In the genomic region with DNA sequence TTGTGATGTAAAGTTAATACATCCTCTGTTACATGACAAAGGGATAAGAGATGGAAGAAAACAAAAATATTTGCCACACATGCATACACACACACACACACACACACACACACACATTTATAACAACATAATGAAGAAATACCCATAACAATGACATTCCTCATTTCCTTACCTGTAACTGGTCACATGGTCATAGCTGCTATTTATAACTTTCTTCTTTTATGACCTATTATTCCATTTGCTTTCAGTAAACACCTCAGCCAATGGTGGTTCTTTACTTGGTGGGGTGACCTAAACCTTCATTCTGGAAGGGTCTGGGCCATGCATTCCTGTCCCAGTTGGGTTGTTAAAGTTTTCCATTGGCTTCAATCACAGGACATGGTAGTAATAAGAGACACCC, we compare ENCODE assay signal across 31 cellular contexts. TPM values are rescaled to one million over a fixed set of nuclear protein-coding genes. Genes with fewer than 3 reads are reported as not detected.
DNase-seq lines count a peak whose midpoint lies in the region; ATAC-seq and TF ChIP-seq lines count a peak whose summit lies in the region.
"Had no signal": no experiment of that assay in that cellular context is flagged by ENCODE, and none has a peak within 500 bp of the region (broad histone marks: within the 10 kb centered on the region; RNA-seq: fewer than 3 reads in every experiment).

No MANE protein-coding gene starts in this region.

- no peak for DNase-seq in activated CD4-positive, alpha-beta T cell treated with anti-CD3 and anti-CD28 coated beads for 36 hours
- no peak for DNase-seq in activated CD4-positive, alpha-beta T cell treated with anti-CD3 and anti-CD28 coated beads, Interleukin-2, amount 50 U/mL, for 48 hours
- DNase-seq in HFFc6: no peak
- DNase-seq in epithelial cell of proximal tubule (ENCODE audit: low read depth): no peak
- DNase-seq in NCI-H1417 treated with DMSO at 0.1 percent for 48 hours (lab: John Stamatoyannopoulos, UW): no peak
- no peak for DNase-seq in NCI-H187 treated with DMSO at 0.1 percent for 48 hours (lab: John Stamatoyannopoulos, UW)
- DNase-seq: activated CD4-positive, alpha-beta T cell treated with anti-CD3 and anti-CD28 coated beads, Interleukin-2, amount 50 U/mL, for 1 hour; activated CD8-positive, alpha-beta memory T cell treated with anti-CD3 and anti-CD28 coated beads, Interleukin-2, amount 50 U/mL, for 48 hours; activated naive CD8-positive, alpha-beta T cell treated with anti-CD3 and anti-CD28 coated beads, Interleukin-2, amount 10 ng/mL, durations not matched to agents 7 days and 5 days; DMS79 treated with DMSO at 0.1 percent for 48 hours; effector memory CD8-positive, alpha-beta T cell; Karpas-422; left cardiac atrium; naive B cell; NCI-H1048; NCI-H2029; NCI-H2227 treated with DMSO at 0.1 percent for 48 hours; ovary; stimulated activated CD4-positive, alpha-beta T cell treated with anti-CD3 and anti-CD28 coated beads, Interleukin-12 subunit alpha, Interleukin-12 subunit beta, amount 100 ng/mL, for 4 hours had no signal

- H3K36me3 Mint-ChIP-seq in activated CD4-positive, alpha-beta T cell treated with anti-CD3 and anti-CD28 coated beads for 36 hours (ENCODE audit: low read depth): peaks cover 7% of the 10 kb centered on the region
- peaks cover 9% of the 10 kb centered on the region; the same call in 1 of the 2 replicates for H3K36me3 Mint-ChIP-seq in HFFc6 (ENCODE audit: low read depth)
- peaks cover 13% of the 10 kb centered on the region for H3K36me3 Mint-ChIP-seq in activated T-helper 17 cell treated with anti-CD3 and anti-CD28 coated beads, Interleukin-2, amount 50 U/mL, for 72 hours (ENCODE audit: low read depth)
- H3K36me3 Mint-ChIP-seq: activated naive CD8-positive, alpha-beta T cell treated with anti-CD3 and anti-CD28 coated beads, Interleukin-2, amount 10 ng/mL, durations not matched to agents 7 days and 5 days; memory B cell; naive B cell; type B pancreatic cell had no signal

- peaks cover 10% of the 10 kb centered on the region for H3K27me3 Mint-ChIP-seq in activated CD4-positive, alpha-beta T cell treated with anti-CD3 and anti-CD28 coated beads for 36 hours
- no peaks in the 10 kb centered on the region; the same call in none of the 2 replicates for H3K27me3 Mint-ChIP-seq in HFFc6 (ENCODE audit: insufficient read depth)
- H3K27me3 Mint-ChIP-seq in activated T-helper 17 cell treated with anti-CD3 and anti-CD28 coated beads, Interleukin-2, amount 50 U/mL, for 72 hours: no peaks in the 10 kb centered on the region

- H3K27ac Mint-ChIP-seq in activated CD4-positive, alpha-beta T cell treated with anti-CD3 and anti-CD28 coated beads for 36 hours: peak overlapping the region; percentile 80
- peak overlapping the region; percentile 87 for H3K27ac Mint-ChIP-seq in HFFc6
- H3K27ac Mint-ChIP-seq in activated T-helper 17 cell treated with anti-CD3 and anti-CD28 coated beads, Interleukin-2, amount 50 U/mL, for 72 hours: peak overlapping the region; percentile 96
- H3K27ac Mint-ChIP-seq: activated naive CD8-positive, alpha-beta T cell treated with anti-CD3 and anti-CD28 coated beads, Interleukin-2, amount 10 ng/mL, durations not matched to agents 7 days and 5 days; B cell; effector memory CD8-positive, alpha-beta T cell; memory B cell; type B pancreatic cell had no signal

- H3K4me1 Mint-ChIP-seq in activated CD4-positive, alpha-beta T cell treated with anti-CD3 and anti-CD28 coated beads for 36 hours: peaks cover 72% of the 10 kb centered on the region
- H3K4me1 Mint-ChIP-seq in HFFc6 (ENCODE audit: low read depth): peaks cover 71% of the 10 kb centered on the region
- H3K4me1 Mint-ChIP-seq in activated T-helper 17 cell treated with anti-CD3 and anti-CD28 coated beads, Interleukin-2, amount 50 U/mL, for 72 hours: peaks cover 47% of the 10 kb centered on the region

- ATAC-seq in activated CD4-positive, alpha-beta T cell treated with anti-CD3 and anti-CD28 coated beads for 36 hours: no peak
- ATAC-seq in activated T-helper 17 cell treated with anti-CD3 and anti-CD28 coated beads, Interleukin-2, amount 50 U/mL, for 72 hours (replicated peaks): no peak
- ATAC-seq in GM18868 (IDR thresholded peaks at IDR 0.05; ENCODE audit: unreplicated experiment): no peak
- ATAC-seq: effector memory CD8-positive, alpha-beta T cell; GM12878; left cardiac atrium; Right ventricle myocardium inferior had no signal

- H3K4me3 ChIP-seq in epithelial cell of proximal tubule (ENCODE audit: low read depth, low read length): peak overlapping the region; percentile 5
- H3K4me3 ChIP-seq: GM12878, ovary, right atrium auricular region had no signal

- CTCF ChIA-PET in activated CD4-positive, alpha-beta T cell treated with anti-CD3 and anti-CD28 coated beads for 36 hours (lab: Charles Lee): interaction anchor here (1.3 kb wide), 1 partner anchor 10 kb away, joined by 3 read pairs; no protein-coding TSS in a partner anchor

- intact Hi-C loops in activated CD4-positive, alpha-beta T cell treated with anti-CD3 and anti-CD28 coated beads for 36 hours (cut with DNase I, micrococcal nuclease): loop anchor here (5.0 to 10.0 kb wide), 5 partner anchors 324 to 989 kb away; a partner anchor contains a TSS

- no peaks in the 10 kb centered on the region for H3K9me3 Mint-ChIP-seq in activated CD4-positive, alpha-beta T cell treated with anti-CD3 and anti-CD28 coated beads for 36 hours (ENCODE audit: low read depth)
- no peaks in the 10 kb centered on the region for H3K9me3 Mint-ChIP-seq in HFFc6
- H3K9me3 Mint-ChIP-seq in activated T-helper 17 cell treated with anti-CD3 and anti-CD28 coated beads, Interleukin-2, amount 50 U/mL, for 72 hours: no peaks in the 10 kb centered on the region
- H3K9me3 Mint-ChIP-seq: activated naive CD8-positive, alpha-beta T cell treated with anti-CD3 and anti-CD28 coated beads, Interleukin-2, amount 10 ng/mL, durations not matched to agents 7 days and 5 days; memory B cell; type B pancreatic cell had no signal

- TF ChIP-seq CTCF in HFFc6 (IDR thresholded peaks at IDR 0.05): no peak
- no peak for TF ChIP-seq CTCF in epithelial cell of proximal tubule (conservative IDR thresholded peaks at IDR 0.05; ENCODE audit: low read depth, low read length)

- peak overlapping the region; percentile 35 for H3K4me3 Mint-ChIP-seq in activated CD4-positive, alpha-beta T cell treated with anti-CD3 and anti-CD28 coated beads for 36 hours
- no peak overlapping the region for H3K4me3 Mint-ChIP-seq in HFFc6
- H3K4me3 Mint-ChIP-seq in activated T-helper 17 cell treated with anti-CD3 and anti-CD28 coated beads, Interleukin-2, amount 50 U/mL, for 72 hours: peak overlapping the region; percentile 98
- H3K4me3 Mint-ChIP-seq: activated naive CD8-positive, alpha-beta T cell treated with anti-CD3 and anti-CD28 coated beads, Interleukin-2, amount 10 ng/mL, durations not matched to agents 7 days and 5 days; B cell; effector memory CD8-positive, alpha-beta T cell; memory B cell; type B pancreatic cell had no signal

- POLR2A ChIA-PET in activated CD4-positive, alpha-beta T cell treated with anti-CD3 and anti-CD28 coated beads for 36 hours (lab: Charles Lee): no interaction called here

RNA-seq across cellular contexts. Expression of a gene that starts 5.3 kb away (rescaled TPM):
- total RNA-seq in activated CD4-positive, alpha-beta T cell treated with anti-CD3 and anti-CD28 coated beads for 36 hours: 100 to 1,000 TPM; 114 to 380 TPM
- total RNA-seq in HFFc6 (2021; fragmentation: NEBNext Ultra II Directional; extraction: Animal tissue kit (Norgen Biotek cat#: 25700)): 1,000 to 10,000 TPM in 3 of 6 experiments, 100 to 1,000 TPM in 3; 623 to 1,524 (median 1,044) TPM
- total RNA-seq in activated T-helper 17 cell treated with anti-CD3 and anti-CD28 coated beads, Interleukin-2, amount 50 U/mL, for 72 hours: 100 to 1,000 TPM in 1 of 2 donors, 10 to 100 TPM in 1; 25.6 to 114 TPM
- total RNA-seq in epithelial cell of proximal tubule: 1,146 and 1,559 TPM in 2 replicates

RNA-seq across cellular contexts. Expression of a gene that starts 11.9 kb away (rescaled TPM):
- total RNA-seq in activated CD4-positive, alpha-beta T cell treated with anti-CD3 and anti-CD28 coated beads for 36 hours: 100 to 1,000 TPM in 1 of 2 experiments, 10 to 100 TPM in 1; 61.1 to 108 TPM
- total RNA-seq in HFFc6 (2021; fragmentation: NEBNext Ultra II Directional; extraction: Animal tissue kit (Norgen Biotek cat#: 25700)): 100 to 1,000 TPM; 192 to 469 (median 458) TPM
- total RNA-seq in activated T-helper 17 cell treated with anti-CD3 and anti-CD28 coated beads, Interleukin-2, amount 50 U/mL, for 72 hours: under 1 TPM in 1 of 2 donors, not detected in 1; 0.53 TPM
- total RNA-seq in epithelial cell of proximal tubule: 724 and 1,203 TPM in 2 replicates
- total RNA-seq: A172, B cell had no signal

RNA-seq across cellular contexts. Expression of a gene that starts 18.8 kb away (rescaled TPM):
- total RNA-seq in activated CD4-positive, alpha-beta T cell treated with anti-CD3 and anti-CD28 coated beads for 36 hours: not detected
- under 1 TPM in 5 of 6 experiments, not detected in 1; 0.21 to 0.41 (median 0.28) TPM for total RNA-seq in HFFc6 (2021; fragmentation: NEBNext Ultra II Directional; extraction: Animal tissue kit (Norgen Biotek cat#: 25700))
- total RNA-seq in activated T-helper 17 cell treated with anti-CD3 and anti-CD28 coated beads, Interleukin-2, amount 50 U/mL, for 72 hours: not detected
- 19.1 and 124 TPM in 2 replicates for total RNA-seq in epithelial cell of proximal tubule
- total RNA-seq: A172; activated naive CD8-positive, alpha-beta T cell treated with anti-CD3 and anti-CD28 coated beads, Interleukin-2, amount 10 ng/mL, durations not matched to agents 7 days and 5 days; B cell; glomerular endothelial cell; GM12878; HT-29 had no signal

RNA-seq across cellular contexts. Expression of a gene that starts 24.4 kb away (rescaled TPM):
- 10 to 100 TPM; 10.6 to 27.0 TPM for total RNA-seq in activated CD4-positive, alpha-beta T cell treated with anti-CD3 and anti-CD28 coated beads for 36 hours
- total RNA-seq in HFFc6 (2021; fragmentation: NEBNext Ultra II Directional; extraction: Animal tissue kit (Norgen Biotek cat#: 25700)): not detected
- 10 to 100 TPM in 1 of 2 donors, 1 to 10 TPM in 1; 3.0 to 73.8 TPM for total RNA-seq in activated T-helper 17 cell treated with anti-CD3 and anti-CD28 coated beads, Interleukin-2, amount 50 U/mL, for 72 hours
- 1.0 and 5.1 TPM in 2 replicates for total RNA-seq in epithelial cell of proximal tubule
- total RNA-seq: A172, B cell, fibroblast of lung, glomerular endothelial cell, GM12878, right atrium auricular region had no signal

RNA-seq across cellular contexts. Expression of a gene that starts 24.8 kb away (rescaled TPM):
- total RNA-seq in activated CD4-positive, alpha-beta T cell treated with anti-CD3 and anti-CD28 coated beads for 36 hours: 1 to 10 TPM in 1 of 2 experiments, under 1 TPM in 1; 0.74 to 1.1 TPM
- total RNA-seq in HFFc6 (2021; fragmentation: NEBNext Ultra II Directional; extraction: Animal tissue kit (Norgen Biotek cat#: 25700)): 1 to 10 TPM in 1 of 6 experiments, under 1 TPM in 1, not detected in 4; 0.50 to 1.5 TPM
- 1 to 10 TPM; 1.5 to 6.5 TPM for total RNA-seq in activated T-helper 17 cell treated with anti-CD3 and anti-CD28 coated beads, Interleukin-2, amount 50 U/mL, for 72 hours
- total RNA-seq in epithelial cell of proximal tubule: 26.0 and 62.4 TPM in 2 replicates
- total RNA-seq: A172; activated naive CD8-positive, alpha-beta T cell treated with anti-CD3 and anti-CD28 coated beads, Interleukin-2, amount 10 ng/mL, durations not matched to agents 7 days and 5 days; B cell; glomerular endothelial cell; GM12878 had no signal

Comparison
In these comparisons a context has a peak if more than half of its experiments do, and no peak if none do; other contexts are left out.
1. RNA of a gene that starts 11.9 kb away (total RNA-seq): 724 to 1,203 TPM in epithelial cell of proximal tubule, 192 to 469 TPM in HFFc6 and 61.1 to 108 TPM in activated CD4-positive, alpha-beta T cell treated with anti-CD3 and anti-CD28 coated beads for 36 hours; 0.53 TPM in activated T-helper 17 cell treated with anti-CD3 and anti-CD28 coated beads, Interleukin-2, amount 50 U/mL, for 72 hours; every median in the first group is over 10 times any median in the second.
2. RNA of a gene that starts 18.8 kb away (total RNA-seq): 19.1 to 124 TPM in epithelial cell of proximal tubule; 0.21 to 0.41 TPM in HFFc6, not detected in activated CD4-positive, alpha-beta T cell treated with anti-CD3 and anti-CD28 coated beads for 36 hours and not detected in activated T-helper 17 cell treated with anti-CD3 and anti-CD28 coated beads, Interleukin-2, amount 50 U/mL, for 72 hours; every median in the first group is over 10 times any median in the second.
3. Peak in every context shown above with its lines, with median percentiles within 50 percentile points of each other: H3K27ac Mint-ChIP-seq.